ENCODE assay signal across 1 cellular context in the genomic region with DNA sequence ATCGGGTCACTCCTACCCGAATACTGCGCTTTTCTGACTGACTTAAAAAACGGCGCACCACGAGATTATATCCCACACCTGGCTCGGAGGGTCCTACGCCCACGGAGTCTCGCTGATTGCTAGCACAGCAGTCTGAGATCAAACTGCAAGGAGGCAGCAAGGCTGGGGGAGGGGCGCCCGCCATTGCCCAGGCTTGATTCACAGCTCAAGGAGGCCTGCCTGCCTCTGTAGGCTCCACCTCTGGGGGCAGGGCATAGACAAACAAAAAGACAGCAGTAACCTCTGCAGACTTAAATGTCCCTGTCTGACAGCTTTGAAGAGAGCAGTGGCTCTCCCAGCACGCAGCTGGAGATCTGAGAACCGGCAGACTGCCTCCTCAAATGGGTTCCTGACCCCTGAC. TPM values are rescaled to one million over a fixed set of nuclear protein-coding genes. Genes with fewer than 3 reads are reported as not detected.
"Had no signal": no experiment of that assay in that cellular context is flagged by ENCODE, and none has a peak within 500 bp of the region (broad histone marks: within the 10 kb centered on the region; RNA-seq: fewer than 3 reads in every experiment).

No MANE protein-coding gene starts in this region.

RNA-seq across cellular contexts. Expression of a gene that starts 28.5 kb away (rescaled TPM):
- total RNA-seq: GM12878 had no signal
